Comparison of ENCODE assay signal across 1 cellular context in the genomic region with DNA sequence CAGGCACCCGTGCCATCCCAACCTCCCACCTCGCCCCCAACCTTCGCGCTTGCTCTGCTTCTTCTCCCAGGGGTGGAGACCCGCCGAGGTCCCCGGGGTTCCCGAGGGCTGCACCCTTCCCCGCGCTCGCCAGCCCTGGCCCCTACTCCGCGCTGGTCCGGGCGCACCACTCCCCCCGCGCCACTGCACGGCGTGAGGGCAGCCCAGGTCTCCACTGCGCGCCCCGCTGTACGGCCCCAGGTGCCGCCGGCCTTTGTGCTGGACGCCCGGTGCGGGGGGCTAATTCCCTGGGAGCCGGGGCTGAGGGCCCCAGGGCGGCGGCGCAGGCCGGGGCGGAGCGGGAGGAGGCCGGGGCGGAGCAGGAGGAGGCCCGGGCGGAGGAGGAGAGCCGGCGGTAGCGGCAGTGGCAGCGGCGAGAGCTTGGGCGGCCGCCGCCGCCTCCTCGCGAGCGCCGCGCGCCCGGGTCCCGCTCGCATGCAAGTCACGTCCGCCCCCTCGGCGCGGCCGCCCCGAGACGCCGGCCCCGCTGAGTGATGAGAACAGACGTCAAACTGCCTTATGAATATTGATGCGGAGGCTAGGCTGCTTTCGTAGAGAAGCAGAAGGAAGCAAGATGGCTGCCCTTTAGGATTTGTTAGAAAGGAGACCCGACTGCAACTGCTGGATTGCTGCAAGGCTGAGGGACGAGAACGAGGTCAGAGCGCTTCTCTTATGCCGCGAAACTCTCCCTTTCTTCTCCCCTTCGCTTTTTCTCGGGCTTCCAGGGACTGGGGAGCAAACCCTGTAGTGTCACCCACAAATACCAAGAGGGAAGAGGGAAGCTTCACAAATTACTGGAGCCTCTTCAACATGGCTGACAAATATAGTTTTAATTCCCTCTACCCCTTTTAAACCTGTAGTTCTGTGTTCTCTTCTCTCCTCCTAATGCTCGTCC.
A peak's percentile ranks its signal among the peaks of the same experiment; 100 is the strongest.
TF ChIP-seq lines count a peak whose summit lies in the region.

Gene TET2 (plus strand): TSS at position 591 of the 934 bp plus-strand sequence. CDS start 87,067 bp downstream, outside the sequence.

TF ChIP-seq in GM23338, 12 proteins besides CTCF, POLR2A, EP300 and RAD21:
- TF ChIP-seq ZNF114 (CRISPR knock-in tag; IDR thresholded peaks at IDR 0.05) (no peak), EZH2 (IDR thresholded peaks at IDR 0.05; ENCODE audit: low read depth, unreplicated experiment) (peak; percentile 42), CREB1 (CRISPR knock-in tag; IDR thresholded peaks at IDR 0.05; ENCODE audit: low read depth) (peak; percentile 22; the same call in 1 of the 2 replicates)
